ENCODE assay signal across 1 cellular context in the genomic region with DNA sequence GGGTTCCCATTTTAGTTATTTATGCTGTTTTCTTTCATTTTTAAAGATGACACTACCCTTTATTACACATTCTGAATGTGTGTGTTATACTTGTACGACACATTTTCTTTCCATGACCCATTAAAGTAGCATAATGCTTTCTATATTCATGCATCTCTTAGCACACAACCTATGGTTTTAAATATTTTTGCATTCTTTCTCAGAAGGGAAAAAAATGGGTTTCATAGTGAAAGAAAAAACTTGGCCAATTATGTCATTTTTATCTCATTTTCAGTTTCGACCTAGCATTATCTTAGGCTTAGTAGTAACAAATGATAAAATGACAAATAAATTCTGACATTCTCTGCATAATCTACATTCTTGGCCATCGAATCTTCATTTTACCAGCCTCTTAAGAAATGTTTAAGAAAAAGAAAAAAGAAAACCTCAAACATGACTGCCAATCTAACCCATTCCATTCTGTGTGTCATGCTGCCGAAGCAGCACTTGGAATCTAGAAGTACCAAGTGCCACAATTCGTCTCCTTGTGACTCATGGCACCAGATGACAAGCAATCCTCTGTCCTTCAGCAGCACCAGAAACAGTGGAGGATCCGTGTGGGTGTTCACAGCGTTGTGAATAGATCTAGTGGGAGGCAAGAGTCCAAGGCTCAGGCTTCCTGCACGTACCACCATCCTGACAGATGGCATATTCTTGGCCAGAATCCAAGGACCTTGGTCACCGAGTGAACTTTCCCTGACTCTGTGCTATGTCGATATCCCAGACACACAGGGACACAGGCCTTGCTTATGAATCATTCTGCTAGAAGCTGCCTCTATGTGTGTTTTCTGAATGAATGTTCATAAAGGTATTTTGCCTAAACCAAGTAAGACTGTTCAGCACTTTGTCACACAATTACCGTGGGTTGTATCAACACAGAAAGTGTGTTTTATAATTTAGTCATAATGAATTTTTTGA.
TF ChIP-seq lines count a peak whose summit lies in the region.

No MANE protein-coding gene starts in this region.

TF ChIP-seq in HepG2, 621 proteins besides CTCF, POLR2A, EP300 and RAD21 (continued from another document and continues in another):
- 0 out of 2 replicates have a peak, but pooled peaks have one; percentile 80 for TF ChIP-seq BRCA1 (CRISPR knock-in tag; IDR thresholded peaks at IDR 0.05)
- no peak for TF ChIP-seq ARNT (IDR thresholded peaks at IDR 0.05)
- TF ChIP-seq, protein P1, sequence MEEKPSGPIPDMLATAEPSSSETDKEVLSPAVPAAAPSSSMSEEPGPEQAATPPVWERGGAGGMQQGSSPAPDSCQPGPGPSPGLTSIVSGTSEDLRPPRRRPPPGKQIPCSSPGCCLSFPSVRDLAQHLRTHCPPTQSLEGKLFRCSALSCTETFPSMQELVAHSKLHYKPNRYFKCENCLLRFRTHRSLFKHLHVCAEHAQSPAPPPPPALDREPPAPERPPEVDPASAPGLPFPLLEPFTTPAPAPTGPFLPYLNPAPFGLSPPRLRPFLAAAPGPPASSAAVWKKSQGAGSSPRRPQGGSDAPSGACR (CRISPR knock-in tag; IDR thresholded peaks at IDR 0.05): no peak
- 0 out of 2 replicates have a peak, but pooled peaks have one; percentile 14 for TF ChIP-seq ARNTL (CRISPR knock-in tag; IDR thresholded peaks at IDR 0.05)
- no peak for TF ChIP-seq MTF2 (CRISPR knock-in tag; IDR thresholded peaks at IDR 0.05; ENCODE audit: borderline replicate concordance)
- no peak for TF ChIP-seq MTA3 (CRISPR knock-in tag; IDR thresholded peaks at IDR 0.05)
- no peak for TF ChIP-seq EED (CRISPR knock-in tag; IDR thresholded peaks at IDR 0.05)
- TF ChIP-seq MTF1 (CRISPR knock-in tag; IDR thresholded peaks at IDR 0.05): no peak
- TF ChIP-seq, protein P2, sequence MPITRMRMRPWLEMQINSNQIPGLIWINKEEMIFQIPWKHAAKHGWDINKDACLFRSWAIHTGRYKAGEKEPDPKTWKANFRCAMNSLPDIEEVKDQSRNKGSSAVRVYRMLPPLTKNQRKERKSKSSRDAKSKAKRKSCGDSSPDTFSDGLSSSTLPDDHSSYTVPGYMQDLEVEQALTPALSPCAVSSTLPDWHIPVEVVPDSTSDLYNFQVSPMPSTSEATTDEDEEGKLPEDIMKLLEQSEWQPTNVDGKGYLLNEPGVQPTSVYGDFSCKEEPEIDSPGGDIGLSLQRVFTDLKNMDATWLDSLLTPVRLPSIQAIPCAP (CRISPR knock-in tag; IDR thresholded peaks at IDR 0.05; ENCODE audit: low read depth): no peak
- peak; percentile 41; the same call in 1 of the 2 replicates for TF ChIP-seq GABPB1 (CRISPR knock-in tag; IDR thresholded peaks at IDR 0.05)
- TF ChIP-seq MED13 (CRISPR knock-in tag; IDR thresholded peaks at IDR 0.05): 0 out of 2 replicates have a peak, but pooled peaks have one; percentile 60
- peak; percentile 86 for TF ChIP-seq RFX5 (IDR thresholded peaks at IDR 0.05; ENCODE audit: low read depth, low read length)
- TF ChIP-seq SMYD3 (CRISPR knock-in tag; IDR thresholded peaks at IDR 0.05): 0 out of 2 replicates have a peak, but pooled peaks have one; percentile 20
- peak; percentile 43 for TF ChIP-seq ASH2L (IDR thresholded peaks at IDR 0.05; ENCODE audit: insufficient read length, low read depth, low read length)
- TF ChIP-seq ESRRA (CRISPR knock-in tag; IDR thresholded peaks at IDR 0.05; ENCODE audit: low read depth): peak; percentile 60; the same call in 1 of the 2 replicates
- TF ChIP-seq ZNF670 (CRISPR knock-in tag; IDR thresholded peaks at IDR 0.05; ENCODE audit: borderline replicate concordance): peak; percentile 14; the same call in 1 of the 2 replicates
- no peak for TF ChIP-seq ZFP36L2 (CRISPR knock-in tag; IDR thresholded peaks at IDR 0.05)
- no peak for TF ChIP-seq ZKSCAN5 (CRISPR knock-in tag; IDR thresholded peaks at IDR 0.05)
- TF ChIP-seq, protein P3, sequence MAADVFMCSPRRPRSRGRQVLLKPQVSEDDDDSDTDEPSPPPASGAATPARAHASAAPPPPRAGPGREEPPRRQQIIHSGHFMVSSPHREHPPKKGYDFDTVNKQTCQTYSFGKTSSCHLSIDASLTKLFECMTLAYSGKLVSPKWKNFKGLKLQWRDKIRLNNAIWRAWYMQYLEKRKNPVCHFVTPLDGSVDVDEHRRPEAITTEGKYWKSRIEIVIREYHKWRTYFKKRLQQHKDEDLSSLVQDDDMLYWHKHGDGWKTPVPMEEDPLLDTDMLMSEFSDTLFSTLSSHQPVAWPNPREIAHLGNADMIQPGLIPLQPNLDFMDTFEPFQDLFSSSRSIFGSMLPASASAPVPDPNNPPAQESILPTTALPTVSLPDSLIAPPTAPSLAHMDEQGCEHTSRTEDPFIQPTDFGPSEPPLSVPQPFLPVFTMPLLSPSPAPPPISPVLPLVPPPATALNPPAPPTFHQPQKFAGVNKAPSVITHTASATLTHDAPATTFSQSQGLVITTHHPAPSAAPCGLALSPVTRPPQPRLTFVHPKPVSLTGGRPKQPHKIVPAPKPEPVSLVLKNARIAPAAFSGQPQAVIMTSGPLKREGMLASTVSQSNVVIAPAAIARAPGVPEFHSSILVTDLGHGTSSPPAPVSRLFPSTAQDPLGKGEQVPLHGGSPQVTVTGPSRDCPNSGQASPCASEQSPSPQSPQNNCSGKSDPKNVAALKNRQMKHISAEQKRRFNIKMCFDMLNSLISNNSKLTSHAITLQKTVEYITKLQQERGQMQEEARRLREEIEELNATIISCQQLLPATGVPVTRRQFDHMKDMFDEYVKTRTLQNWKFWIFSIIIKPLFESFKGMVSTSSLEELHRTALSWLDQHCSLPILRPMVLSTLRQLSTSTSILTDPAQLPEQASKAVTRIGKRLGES (CRISPR knock-in tag; IDR thresholded peaks at IDR 0.05; ENCODE audit: borderline replicate concordance): no peak; the same call in 1 of the 2 replicates
- peak; percentile 91; the same call in 1 of the 2 replicates for TF ChIP-seq ZKSCAN8 (CRISPR knock-in tag; IDR thresholded peaks at IDR 0.05; ENCODE audit: borderline replicate concordance)
- TF ChIP-seq ZNF441 (CRISPR knock-in tag; IDR thresholded peaks at IDR 0.05; ENCODE audit: borderline replicate concordance): peak; percentile 71; the same call in 1 of the 2 replicates
- TF ChIP-seq CREB1 (IDR thresholded peaks at IDR 0.05): peak; percentile 49; the same call in 1 of the 2 replicates
- peak; percentile 67; the same call in 1 of the 2 replicates for TF ChIP-seq CREB1 (CRISPR knock-in tag; IDR thresholded peaks at IDR 0.05)
- peak; percentile 94 for TF ChIP-seq TEAD3 (CRISPR knock-in tag; optimal IDR thresholded peaks at IDR 0.05; ENCODE audit: borderline replicate concordance)
- TF ChIP-seq TBP (CRISPR knock-in tag; IDR thresholded peaks at IDR 0.05): no peak
- TF ChIP-seq SMAD9 (CRISPR knock-in tag; IDR thresholded peaks at IDR 0.05): no peak
- TF ChIP-seq TRIM24 (CRISPR knock-in tag; IDR thresholded peaks at IDR 0.05): 0 out of 2 replicates have a peak, but pooled peaks have one; percentile 50
- TF ChIP-seq, protein P4, sequence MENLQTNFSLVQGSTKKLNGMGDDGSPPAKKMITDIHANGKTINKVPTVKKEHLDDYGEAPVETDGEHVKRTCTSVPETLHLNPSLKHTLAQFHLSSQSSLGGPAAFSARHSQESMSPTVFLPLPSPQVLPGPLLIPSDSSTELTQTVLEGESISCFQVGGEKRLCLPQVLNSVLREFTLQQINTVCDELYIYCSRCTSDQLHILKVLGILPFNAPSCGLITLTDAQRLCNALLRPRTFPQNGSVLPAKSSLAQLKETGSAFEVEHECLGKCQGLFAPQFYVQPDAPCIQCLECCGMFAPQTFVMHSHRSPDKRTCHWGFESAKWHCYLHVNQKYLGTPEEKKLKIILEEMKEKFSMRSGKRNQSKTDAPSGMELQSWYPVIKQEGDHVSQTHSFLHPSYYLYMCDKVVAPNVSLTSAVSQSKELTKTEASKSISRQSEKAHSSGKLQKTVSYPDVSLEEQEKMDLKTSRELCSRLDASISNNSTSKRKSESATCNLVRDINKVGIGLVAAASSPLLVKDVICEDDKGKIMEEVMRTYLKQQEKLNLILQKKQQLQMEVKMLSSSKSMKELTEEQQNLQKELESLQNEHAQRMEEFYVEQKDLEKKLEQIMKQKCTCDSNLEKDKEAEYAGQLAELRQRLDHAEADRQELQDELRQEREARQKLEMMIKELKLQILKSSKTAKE (CRISPR knock-in tag; IDR thresholded peaks at IDR 0.05; ENCODE audit: borderline replicate concordance): no peak
- TF ChIP-seq ZNF556 (CRISPR knock-in tag; IDR thresholded peaks at IDR 0.05; ENCODE audit: borderline replicate concordance): no peak; the same call in 1 of the 2 replicates
- no peak for TF ChIP-seq NFIB (CRISPR knock-in tag; IDR thresholded peaks at IDR 0.05; ENCODE audit: borderline replicate concordance)
- no peak for TF ChIP-seq ZNF44 (CRISPR knock-in tag; IDR thresholded peaks at IDR 0.05)
- TF ChIP-seq FIP1L1 (IDR thresholded peaks at IDR 0.05; ENCODE audit: borderline replicate concordance, insufficient read depth, low read depth, low read length): no peak
- TF ChIP-seq DNMT3B (CRISPR knock-in tag; conservative IDR thresholded peaks at IDR 0.05): no peak
- TF ChIP-seq, protein P5, sequence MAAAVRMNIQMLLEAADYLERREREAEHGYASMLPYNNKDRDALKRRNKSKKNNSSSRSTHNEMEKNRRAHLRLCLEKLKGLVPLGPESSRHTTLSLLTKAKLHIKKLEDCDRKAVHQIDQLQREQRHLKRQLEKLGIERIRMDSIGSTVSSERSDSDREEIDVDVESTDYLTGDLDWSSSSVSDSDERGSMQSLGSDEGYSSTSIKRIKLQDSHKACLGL (CRISPR knock-in tag; IDR thresholded peaks at IDR 0.05): no peak
- 0 out of 2 replicates have a peak, but pooled peaks have one; percentile 27 for TF ChIP-seq ZNF766 (CRISPR knock-in tag; IDR thresholded peaks at IDR 0.05; ENCODE audit: borderline replicate concordance)
- TF ChIP-seq, protein P6, sequence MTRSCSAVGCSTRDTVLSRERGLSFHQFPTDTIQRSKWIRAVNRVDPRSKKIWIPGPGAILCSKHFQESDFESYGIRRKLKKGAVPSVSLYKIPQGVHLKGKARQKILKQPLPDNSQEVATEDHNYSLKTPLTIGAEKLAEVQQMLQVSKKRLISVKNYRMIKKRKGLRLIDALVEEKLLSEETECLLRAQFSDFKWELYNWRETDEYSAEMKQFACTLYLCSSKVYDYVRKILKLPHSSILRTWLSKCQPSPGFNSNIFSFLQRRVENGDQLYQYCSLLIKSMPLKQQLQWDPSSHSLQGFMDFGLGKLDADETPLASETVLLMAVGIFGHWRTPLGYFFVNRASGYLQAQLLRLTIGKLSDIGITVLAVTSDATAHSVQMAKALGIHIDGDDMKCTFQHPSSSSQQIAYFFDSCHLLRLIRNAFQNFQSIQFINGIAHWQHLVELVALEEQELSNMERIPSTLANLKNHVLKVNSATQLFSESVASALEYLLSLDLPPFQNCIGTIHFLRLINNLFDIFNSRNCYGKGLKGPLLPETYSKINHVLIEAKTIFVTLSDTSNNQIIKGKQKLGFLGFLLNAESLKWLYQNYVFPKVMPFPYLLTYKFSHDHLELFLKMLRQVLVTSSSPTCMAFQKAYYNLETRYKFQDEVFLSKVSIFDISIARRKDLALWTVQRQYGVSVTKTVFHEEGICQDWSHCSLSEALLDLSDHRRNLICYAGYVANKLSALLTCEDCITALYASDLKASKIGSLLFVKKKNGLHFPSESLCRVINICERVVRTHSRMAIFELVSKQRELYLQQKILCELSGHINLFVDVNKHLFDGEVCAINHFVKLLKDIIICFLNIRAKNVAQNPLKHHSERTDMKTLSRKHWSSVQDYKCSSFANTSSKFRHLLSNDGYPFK (CRISPR knock-in tag; IDR thresholded peaks at IDR 0.05; ENCODE audit: borderline replicate concordance): no peak
- no peak for TF ChIP-seq CHCHD3 (CRISPR knock-in tag; IDR thresholded peaks at IDR 0.05)
- TF ChIP-seq ZNF296 (CRISPR knock-in tag; conservative IDR thresholded peaks at IDR 0.05): no peak
- TF ChIP-seq, protein P7, sequence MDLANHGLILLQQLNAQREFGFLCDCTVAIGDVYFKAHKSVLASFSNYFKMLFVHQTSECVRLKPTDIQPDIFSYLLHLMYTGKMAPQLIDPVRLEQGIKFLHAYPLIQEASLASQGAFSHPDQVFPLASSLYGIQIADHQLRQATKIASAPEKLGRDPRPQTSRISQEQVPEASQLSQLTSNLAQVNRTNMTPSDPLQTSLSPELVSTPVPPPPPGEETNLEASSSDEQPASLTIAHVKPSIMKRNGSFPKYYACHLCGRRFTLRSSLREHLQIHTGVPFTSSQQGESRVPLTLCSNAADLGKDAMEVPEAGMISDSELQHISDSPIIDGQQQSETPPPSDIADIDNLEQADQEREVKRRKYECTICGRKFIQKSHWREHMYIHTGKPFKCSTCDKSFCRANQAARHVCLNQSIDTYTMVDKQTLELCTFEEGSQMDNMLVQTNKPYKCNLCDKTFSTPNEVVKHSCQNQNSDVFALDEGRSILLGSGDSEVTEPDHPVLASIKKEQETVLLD (CRISPR knock-in tag; IDR thresholded peaks at IDR 0.05; ENCODE audit: low read depth): no peak
- no peak for TF ChIP-seq ZNF569 (CRISPR knock-in tag; IDR thresholded peaks at IDR 0.05; ENCODE audit: borderline replicate concordance)
- TF ChIP-seq FOXP1 (IDR thresholded peaks at IDR 0.05): no peak
- peak; percentile 58; the same call in 1 of the 2 replicates for TF ChIP-seq FOXP1 (CRISPR knock-in tag; IDR thresholded peaks at IDR 0.05)
- TF ChIP-seq ZNF33A (CRISPR knock-in tag; IDR thresholded peaks at IDR 0.05; ENCODE audit: borderline replicate concordance): no peak
- TF ChIP-seq FOXK1 (CRISPR knock-in tag; IDR thresholded peaks at IDR 0.05; ENCODE audit: borderline replicate concordance, low read depth): peak; percentile 73; the same call in 1 of the 2 replicates
- TF ChIP-seq KMT2A (CRISPR knock-in tag; IDR thresholded peaks at IDR 0.05): peak; percentile 56; the same call in 1 of the 2 replicates
- peak; percentile 70; the same call in 1 of the 2 replicates for TF ChIP-seq PHF21A (CRISPR knock-in tag; IDR thresholded peaks at IDR 0.05)
- TF ChIP-seq ZNF484 (CRISPR knock-in tag; IDR thresholded peaks at IDR 0.05; ENCODE audit: borderline replicate concordance, low read depth): no peak
- no peak for TF ChIP-seq ZSCAN29 (CRISPR knock-in tag; conservative IDR thresholded peaks at IDR 0.05)
- TF ChIP-seq EHMT2 (IDR thresholded peaks at IDR 0.05; ENCODE audit: borderline replicate concordance, low read depth, low read length): peak; percentile 66; the same call in 1 of the 2 replicates
- peak; percentile 55; the same call in 1 of the 2 replicates for TF ChIP-seq MYC (CRISPR knock-in tag; IDR thresholded peaks at IDR 0.05; ENCODE audit: borderline replicate concordance)
